In genomic region chr2:26581266-26581990, GRCh38 we compare ENCODE assay signal across 18 cellular contexts. TPM values are rescaled to one million over a fixed set of nuclear protein-coding genes. Genes with fewer than 3 reads are reported as not detected.
A peak's percentile ranks its signal among the peaks of the same experiment; 100 is the strongest.
DNase-seq lines count a peak whose midpoint lies in the region; ATAC-seq and TF ChIP-seq lines count a peak whose summit lies in the region.
"Had no signal": no experiment of that assay in that cellular context is flagged by ENCODE, and none has a peak within 500 bp of the region (broad histone marks: within the 10 kb centered on the region; RNA-seq: fewer than 3 reads in every experiment).

No MANE protein-coding gene starts in this region.

- H3K9me3 Mint-ChIP-seq in neural progenitor cell: no peaks in the 10 kb centered on the region
- H3K9me3 Mint-ChIP-seq in type B pancreatic cell: no peaks in the 10 kb centered on the region
- H3K9me3 Mint-ChIP-seq in activated CD4-positive, alpha-beta memory T cell treated with anti-CD3 and anti-CD28 coated beads for 36 hours: no peaks in the 10 kb centered on the region
- H3K9me3 Mint-ChIP-seq: CD14-positive monocyte had no signal

- no peaks in the 10 kb centered on the region for H4K20me1 ChIP-seq in neural progenitor cell (ENCODE audit: low read depth)

- H3K36me3 Mint-ChIP-seq in neural progenitor cell (no peaks in the 10 kb centered on the region), type B pancreatic cell (no peaks in the 10 kb centered on the region)
- no peaks in the 10 kb centered on the region for H3K36me3 Mint-ChIP-seq in activated CD4-positive, alpha-beta memory T cell treated with anti-CD3 and anti-CD28 coated beads for 36 hours
- H3K36me3 Mint-ChIP-seq: CD14-positive monocyte had no signal

- intact Hi-C loops in activated CD4-positive, alpha-beta memory T cell treated with anti-CD3 and anti-CD28 coated beads for 36 hours (cut with micrococcal nuclease): no loop called here

- H3K9ac ChIP-seq in neural progenitor cell: no peak overlapping the region

- no peak for ATAC-seq in GM18511 (IDR thresholded peaks at IDR 0.05; ENCODE audit: unreplicated experiment)
- ATAC-seq: K562 had no signal

- H3K9me3 ChIP-seq in WERI-Rb-1 (ENCODE audit: severe bottlenecking) (peaks cover 2% of the 10 kb centered on the region), neural progenitor cell (ENCODE audit: low read depth) (no peaks in the 10 kb centered on the region)
- H3K9me3 ChIP-seq in effector memory CD4-positive, alpha-beta T cell (ENCODE audit: control insufficient read depth, low read length): no peaks in the 10 kb centered on the region

- no peaks in the 10 kb centered on the region for H3K79me2 ChIP-seq in neural progenitor cell (ENCODE audit: low read depth)

- H3K27me3 ChIP-seq in WERI-Rb-1 (ENCODE audit: insufficient read depth, low read depth, severe bottlenecking): no peaks in the 10 kb centered on the region
- H3K27me3 ChIP-seq in neural progenitor cell: peaks cover 17% of the 10 kb centered on the region
- peaks cover 10% of the 10 kb centered on the region for H3K27me3 ChIP-seq in effector memory CD4-positive, alpha-beta T cell (replicated peaks; ENCODE audit: control insufficient read depth, insufficient read depth, low read length, poor library complexity, severe bottlenecking)

- CTCF ChIA-PET in activated CD4-positive, alpha-beta memory T cell treated with anti-CD3 and anti-CD28 coated beads for 36 hours (lab: Charles Lee): interaction anchor here (0.7 to 5.3 kb wide), 3 partner anchors 79 to 380 kb away, joined by 3 to 37 read pairs (median 3); no protein-coding TSS in a partner anchor

- H3F3A ChIP-seq in neural progenitor cell (ENCODE audit: low read depth): no peaks in the 10 kb centered on the region

- POLR2A ChIA-PET in activated CD4-positive, alpha-beta memory T cell treated with anti-CD3 and anti-CD28 coated beads for 36 hours (lab: Charles Lee): no interaction called here

- no peaks in the 10 kb centered on the region for H3K4me1 ChIP-seq in neural progenitor cell
- no peaks in the 10 kb centered on the region for H3K4me1 ChIP-seq in effector memory CD4-positive, alpha-beta T cell (ENCODE audit: control insufficient read depth, insufficient read depth, low read length, poor library complexity, severe bottlenecking)

- H3K4me2 ChIP-seq in neural progenitor cell: no peak overlapping the region

- H2AFZ ChIP-seq in neural progenitor cell (replicated peaks): no peak overlapping the region

- H3K4me3 Mint-ChIP-seq in neural progenitor cell (peak overlapping the region; percentile 13), type B pancreatic cell (no peak overlapping the region)
- no peak overlapping the region for H3K4me3 Mint-ChIP-seq in activated CD4-positive, alpha-beta memory T cell treated with anti-CD3 and anti-CD28 coated beads for 36 hours
- H3K4me3 Mint-ChIP-seq: CD14-positive monocyte had no signal

- TF ChIP-seq CTCF in WERI-Rb-1 (IDR thresholded peaks at IDR 0.05; ENCODE audit: low read depth, low read length): no peak
- TF ChIP-seq CTCF in neural progenitor cell (IDR thresholded peaks at IDR 0.05): no peak
- TF ChIP-seq CTCF in type B pancreatic cell (conservative IDR thresholded peaks at IDR 0.05): no peak

- H3K4me1 Mint-ChIP-seq in neural progenitor cell (peaks cover 17% of the 10 kb centered on the region), type B pancreatic cell (ENCODE audit: unreplicated experiment) (no peaks in the 10 kb centered on the region)
- no peaks in the 10 kb centered on the region for H3K4me1 Mint-ChIP-seq in activated CD4-positive, alpha-beta memory T cell treated with anti-CD3 and anti-CD28 coated beads for 36 hours (ENCODE audit: low read depth)
- H3K4me1 Mint-ChIP-seq: CD14-positive monocyte had no signal

- H3K4me3 ChIP-seq in WERI-Rb-1 (ENCODE audit: low read depth, low read length): no peak overlapping the region
- H3K4me3 ChIP-seq in neural progenitor cell: no peak overlapping the region
- H3K4me3 ChIP-seq in effector memory CD4-positive, alpha-beta T cell (ENCODE audit: insufficient read depth, low read depth, low read length, poor library complexity, severe bottlenecking): no peak overlapping the region
- H3K4me3 ChIP-seq: K562 had no signal

- DNase-seq in activated CD4-positive, CD25-positive, alpha-beta regulatory T cell treated with anti-CD3 and anti-CD28 coated beads, Interleukin-2, amount 50 U/mL, for 72 hours: peak; percentile 26
- no peak for DNase-seq in activated CD4-positive, CD25-positive, alpha-beta regulatory T cell (lab: John Stamatoyannopoulos, UW)
- peak; percentile 5 for DNase-seq in WERI-Rb-1
- no peak for DNase-seq in neural progenitor cell (ENCODE audit: low spot score)
- DNase-seq in type B pancreatic cell (ENCODE audit: extremely low spot score, unreplicated experiment): peak; percentile 37
- no peak for DNase-seq in activated CD4-positive, alpha-beta memory T cell treated with anti-CD3 and anti-CD28 coated beads for 36 hours
- no peak for DNase-seq in effector memory CD4-positive, alpha-beta T cell
- DNase-seq: 8988T, DMS79, GOT3, NCI-H1092 treated with DMSO at 0.1 percent for 48 hours, NCI-H2081 treated with DMSO at 0.1 percent for 48 hours, NCI-H510A, NCI-H748 treated with DMSO at 0.1 percent for 48 hours had no signal

- peaks cover 19% of the 10 kb centered on the region for H3K27me3 Mint-ChIP-seq in neural progenitor cell (ENCODE audit: insufficient read depth, low read depth)
- peaks cover 55% of the 10 kb centered on the region for H3K27me3 Mint-ChIP-seq in type B pancreatic cell
- H3K27me3 Mint-ChIP-seq in activated CD4-positive, alpha-beta memory T cell treated with anti-CD3 and anti-CD28 coated beads for 36 hours: peaks cover 18% of the 10 kb centered on the region

- no peak overlapping the region for H3K27ac ChIP-seq in WERI-Rb-1
- H3K27ac ChIP-seq in neural progenitor cell: no peak overlapping the region
- H3K27ac ChIP-seq in effector memory CD4-positive, alpha-beta T cell (ENCODE audit: insufficient read depth, low read length, poor library complexity, severe bottlenecking): no peak overlapping the region

- H3K36me3 ChIP-seq in WERI-Rb-1: no peaks in the 10 kb centered on the region
- H3K36me3 ChIP-seq in neural progenitor cell: no peaks in the 10 kb centered on the region
- H3K36me3 ChIP-seq in effector memory CD4-positive, alpha-beta T cell (ENCODE audit: control insufficient read depth, insufficient read depth, low read length): no peaks in the 10 kb centered on the region

- peak overlapping the region; percentile 94 for H3K27ac Mint-ChIP-seq in neural progenitor cell
- H3K27ac Mint-ChIP-seq in type B pancreatic cell: no peak overlapping the region
- H3K27ac Mint-ChIP-seq in activated CD4-positive, alpha-beta memory T cell treated with anti-CD3 and anti-CD28 coated beads for 36 hours: no peak overlapping the region

RNA-seq across cellular contexts. Expression of gene CIB4, which starts 59.7 kb away (rescaled TPM):
- total RNA-seq in neural progenitor cell (ENCODE audit: low replicate concordance) (not detected in 2 replicates), type B pancreatic cell (ENCODE audit: low replicate concordance) (not detected in 2 replicates)
- total RNA-seq in activated CD4-positive, alpha-beta memory T cell treated with anti-CD3 and anti-CD28 coated beads for 36 hours: not detected
- total RNA-seq: K562, OCI-LY7 had no signal

Comparison
In these comparisons a context has a peak if more than half of its experiments do, and no peak if none do; other contexts are left out.
1. DNase-seq: peak in activated CD4-positive, CD25-positive, alpha-beta regulatory T cell treated with anti-CD3 and anti-CD28 coated beads, Interleukin-2, amount 50 U/mL, for 72 hours (single experiment), WERI-Rb-1 (single experiment) and type B pancreatic cell (single experiment); none in activated CD4-positive, CD25-positive, alpha-beta regulatory T cell (0 of 4), neural progenitor cell (single experiment), activated CD4-positive, alpha-beta memory T cell treated with anti-CD3 and anti-CD28 coated beads for 36 hours (single experiment) and effector memory CD4-positive, alpha-beta T cell (0 of 3).